Comparison of ENCODE assay signal across 2 cellular contexts in genomic region chr9:69085523-69086283, GRCh38.
TF ChIP-seq lines count a peak whose summit lies in the region.

No MANE protein-coding gene starts in this region.

TF ChIP-seq in endothelial cell of umbilical vein, 7 proteins besides CTCF, POLR2A, EP300 and RAD21:
- no peak for TF ChIP-seq MYC (IDR thresholded peaks at IDR 0.05; ENCODE audit: low read depth, low read length)
- no peak for TF ChIP-seq EZH2 (IDR thresholded peaks at IDR 0.05; ENCODE audit: borderline replicate concordance, low read depth, low read length, severe bottlenecking)
- TF ChIP-seq JUN (IDR thresholded peaks at IDR 0.05; ENCODE audit: borderline replicate concordance, insufficient read depth, insufficient read length, low read depth) = no peak
- TF ChIP-seq GATA2 (IDR thresholded peaks at IDR 0.05; ENCODE audit: insufficient read depth, insufficient read length, low read depth, low read length) = no peak
- TF ChIP-seq POLR2AphosphoS5 (IDR thresholded peaks at IDR 0.05; ENCODE audit: insufficient read depth, low read depth, low read length) = no peak
- no peak for TF ChIP-seq MAX (IDR thresholded peaks at IDR 0.05; ENCODE audit: insufficient read depth, insufficient read length)
- no peak for TF ChIP-seq FOS (IDR thresholded peaks at IDR 0.05; ENCODE audit: borderline replicate concordance, insufficient read depth, low read length)

TF ChIP-seq in HepG2, 621 proteins besides CTCF, POLR2A, EP300 and RAD21 (continued from another document and continues in another):
- TF ChIP-seq SMARCE1 (IDR thresholded peaks at IDR 0.05; ENCODE audit: borderline replicate concordance) (no peak), ZMYM4 (CRISPR knock-in tag; IDR thresholded peaks at IDR 0.05) (0 out of 2 replicates have a peak, but pooled peaks have one; percentile 30), ZNF710 (CRISPR knock-in tag; IDR thresholded peaks at IDR 0.05; ENCODE audit: borderline replicate concordance) (no peak), NFE2L1 (CRISPR knock-in tag; IDR thresholded peaks at IDR 0.05; ENCODE audit: borderline replicate concordance) (no peak), SSRP1 (CRISPR knock-in tag; IDR thresholded peaks at IDR 0.05) (no peak), ISX (CRISPR knock-in tag; conservative IDR thresholded peaks at IDR 0.05) (no peak), KLF15 (CRISPR knock-in tag; IDR thresholded peaks at IDR 0.05; ENCODE audit: borderline replicate concordance) (no peak), EED (CRISPR knock-in tag; IDR thresholded peaks at IDR 0.05) (no peak), ZEB1 (IDR thresholded peaks at IDR 0.05; ENCODE audit: insufficient replicate concordance, low read depth) (no peak), ZMYM2 (CRISPR knock-in tag; IDR thresholded peaks at IDR 0.05) (no peak), ZNF670 (CRISPR knock-in tag; IDR thresholded peaks at IDR 0.05; ENCODE audit: borderline replicate concordance) (peak; percentile 98), CBX1 (IDR thresholded peaks at IDR 0.05; ENCODE audit: low read depth) (no peak), POLR2AphosphoS5 (IDR thresholded peaks at IDR 0.05; ENCODE audit: low read depth, low read length) (no peak), ZNF598 (CRISPR knock-in tag; IDR thresholded peaks at IDR 0.05; ENCODE audit: borderline replicate concordance) (no peak), RXRB (CRISPR knock-in tag; IDR thresholded peaks at IDR 0.05; ENCODE audit: borderline replicate concordance) (peak; percentile 26; the same call in 1 of the 2 replicates), ZNF253 (CRISPR knock-in tag; IDR thresholded peaks at IDR 0.05; ENCODE audit: borderline replicate concordance) (no peak), MED8 (CRISPR knock-in tag; IDR thresholded peaks at IDR 0.05; ENCODE audit: insufficient replicate concordance) (no peak), ZNF607 (CRISPR knock-in tag; IDR thresholded peaks at IDR 0.05; ENCODE audit: borderline replicate concordance) (no peak), ZNF574 (CRISPR knock-in tag; IDR thresholded peaks at IDR 0.05) (no peak), NAIF1 (CRISPR knock-in tag; IDR thresholded peaks at IDR 0.05; ENCODE audit: borderline replicate concordance) (no peak), AGO1 (IDR thresholded peaks at IDR 0.05; ENCODE audit: low read depth, low read length, poor library complexity, severe bottlenecking) (no peak), NR1H2 (CRISPR knock-in tag; IDR thresholded peaks at IDR 0.05; ENCODE audit: borderline replicate concordance, low read depth) (no peak), ZNF609 (CRISPR knock-in tag; IDR thresholded peaks at IDR 0.05; ENCODE audit: borderline replicate concordance) (no peak), ZUFSP (CRISPR knock-in tag; IDR thresholded peaks at IDR 0.05; ENCODE audit: borderline replicate concordance) (no peak), KMT2A (CRISPR knock-in tag; IDR thresholded peaks at IDR 0.05) (no peak), PAXIP1 (CRISPR knock-in tag; conservative IDR thresholded peaks at IDR 0.05) (no peak), TBL1XR1 (IDR thresholded peaks at IDR 0.05; ENCODE audit: borderline replicate concordance, low read length, partially characterized antibody) (no peak), ZNF775 (CRISPR knock-in tag; IDR thresholded peaks at IDR 0.05; ENCODE audit: borderline replicate concordance) (no peak), TP53 (CRISPR knock-in tag; conservative IDR thresholded peaks at IDR 0.05) (no peak), SMC3 (IDR thresholded peaks at IDR 0.05; ENCODE audit: low read length) (no peak), MZF1 (CRISPR knock-in tag; IDR thresholded peaks at IDR 0.05; ENCODE audit: borderline replicate concordance) (no peak), TCF7 (IDR thresholded peaks at IDR 0.05; ENCODE audit: low read depth) (no peak), ZNF746 (CRISPR knock-in tag; IDR thresholded peaks at IDR 0.05) (no peak), ZFP37 (CRISPR knock-in tag; IDR thresholded peaks at IDR 0.05; ENCODE audit: borderline replicate concordance) (no peak), ZSCAN25 (CRISPR knock-in tag; IDR thresholded peaks at IDR 0.05) (no peak)
- TF ChIP-seq, protein P1, sequence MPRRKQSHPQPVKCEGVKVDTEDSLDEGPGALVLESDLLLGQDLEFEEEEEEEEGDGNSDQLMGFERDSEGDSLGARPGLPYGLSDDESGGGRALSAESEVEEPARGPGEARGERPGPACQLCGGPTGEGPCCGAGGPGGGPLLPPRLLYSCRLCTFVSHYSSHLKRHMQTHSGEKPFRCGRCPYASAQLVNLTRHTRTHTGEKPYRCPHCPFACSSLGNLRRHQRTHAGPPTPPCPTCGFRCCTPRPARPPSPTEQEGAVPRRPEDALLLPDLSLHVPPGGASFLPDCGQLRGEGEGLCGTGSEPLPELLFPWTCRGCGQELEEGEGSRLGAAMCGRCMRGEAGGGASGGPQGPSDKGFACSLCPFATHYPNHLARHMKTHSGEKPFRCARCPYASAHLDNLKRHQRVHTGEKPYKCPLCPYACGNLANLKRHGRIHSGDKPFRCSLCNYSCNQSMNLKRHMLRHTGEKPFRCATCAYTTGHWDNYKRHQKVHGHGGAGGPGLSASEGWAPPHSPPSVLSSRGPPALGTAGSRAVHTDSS (CRISPR knock-in tag; conservative IDR thresholded peaks at IDR 0.05) = no peak
- TF ChIP-seq, protein P2, sequence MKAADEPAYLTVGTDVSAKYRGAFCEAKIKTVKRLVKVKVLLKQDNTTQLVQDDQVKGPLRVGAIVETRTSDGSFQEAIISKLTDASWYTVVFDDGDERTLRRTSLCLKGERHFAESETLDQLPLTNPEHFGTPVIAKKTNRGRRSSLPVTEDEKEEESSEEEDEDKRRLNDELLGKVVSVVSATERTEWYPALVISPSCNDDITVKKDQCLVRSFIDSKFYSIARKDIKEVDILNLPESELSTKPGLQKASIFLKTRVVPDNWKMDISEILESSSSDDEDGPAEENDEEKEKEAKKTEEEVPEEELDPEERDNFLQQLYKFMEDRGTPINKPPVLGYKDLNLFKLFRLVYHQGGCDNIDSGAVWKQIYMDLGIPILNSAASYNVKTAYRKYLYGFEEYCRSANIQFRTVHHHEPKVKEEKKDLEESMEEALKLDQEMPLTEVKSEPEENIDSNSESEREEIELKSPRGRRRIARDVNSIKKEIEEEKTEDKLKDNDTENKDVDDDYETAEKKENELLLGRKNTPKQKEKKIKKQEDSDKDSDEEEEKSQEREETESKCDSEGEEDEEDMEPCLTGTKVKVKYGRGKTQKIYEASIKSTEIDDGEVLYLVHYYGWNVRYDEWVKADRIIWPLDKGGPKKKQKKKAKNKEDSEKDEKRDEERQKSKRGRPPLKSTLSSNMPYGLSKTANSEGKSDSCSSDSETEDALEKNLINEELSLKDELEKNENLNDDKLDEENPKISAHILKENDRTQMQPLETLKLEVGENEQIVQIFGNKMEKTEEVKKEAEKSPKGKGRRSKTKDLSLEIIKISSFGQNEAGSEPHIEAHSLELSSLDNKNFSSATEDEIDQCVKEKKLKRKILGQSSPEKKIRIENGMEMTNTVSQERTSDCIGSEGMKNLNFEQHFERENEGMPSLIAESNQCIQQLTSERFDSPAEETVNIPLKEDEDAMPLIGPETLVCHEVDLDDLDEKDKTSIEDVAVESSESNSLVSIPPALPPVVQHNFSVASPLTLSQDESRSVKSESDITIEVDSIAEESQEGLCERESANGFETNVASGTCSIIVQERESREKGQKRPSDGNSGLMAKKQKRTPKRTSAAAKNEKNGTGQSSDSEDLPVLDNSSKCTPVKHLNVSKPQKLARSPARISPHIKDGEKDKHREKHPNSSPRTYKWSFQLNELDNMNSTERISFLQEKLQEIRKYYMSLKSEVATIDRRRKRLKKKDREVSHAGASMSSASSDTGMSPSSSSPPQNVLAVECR (CRISPR knock-in tag; IDR thresholded peaks at IDR 0.05; ENCODE audit: borderline replicate concordance) = 0 out of 2 replicates have a peak, but pooled peaks have one; percentile 5
